ENCODE assay signal across 25 cellular contexts in genomic region chr1:52482326-52483004, GRCh38.
DNase-seq lines count a peak whose midpoint lies in the region; ATAC-seq, FAIRE-seq and TF ChIP-seq lines count a peak whose summit lies in the region.
"Had no signal": no experiment of that assay in that cellular context is flagged by ENCODE, and none has a peak within 500 bp of the region (broad histone marks: within the 10 kb centered on the region; RNA-seq: fewer than 3 reads in every experiment).

No MANE protein-coding gene starts in this region.

- H3K9me3 ChIP-seq in mammary epithelial cell (replicated peaks; ENCODE audit: insufficient read depth, low read length), result no peaks in the 10 kb centered on the region
- H3K9me3 ChIP-seq in keratinocyte (ENCODE audit: control insufficient read depth, low read depth, low read length), result no peaks in the 10 kb centered on the region
- no peaks in the 10 kb centered on the region for H3K9me3 ChIP-seq in heart left ventricle
- H3K9me3 ChIP-seq: SJSA1 had no signal

- intact Hi-C loops in mammary epithelial cell (cut with micrococcal nuclease) (no loop called here), MCF 10A (cut with micrococcal nuclease) (no loop called here), heart left ventricle (cut with DNase I) (no loop called here)

- TF ChIP-seq POLR2A in heart left ventricle (IDR thresholded peaks at IDR 0.05), result no peak

- no peak for TF ChIP-seq CTCF in mammary epithelial cell (conservative IDR thresholded peaks at IDR 0.05 in 1 of 2, IDR thresholded peaks at IDR 0.05 in 1 of 2; ENCODE audit: extremely low read depth in 1 of 2, insufficient read depth in 1 of 2, low read depth in 1 of 2, low read length in 2 of 2)
- TF ChIP-seq CTCF in MCF 10A (IDR thresholded peaks at IDR 0.05; ENCODE audit: unreplicated experiment), result no peak
- no peak for TF ChIP-seq CTCF in choroid plexus epithelial cell (conservative IDR thresholded peaks at IDR 0.05; ENCODE audit: low read depth, low read length)
- TF ChIP-seq CTCF in keratinocyte (optimal IDR thresholded peaks at IDR 0.05 in 1 of 3, IDR thresholded peaks at IDR 0.05 in 1 of 3, conservative IDR thresholded peaks at IDR 0.05 in 1 of 3; ENCODE audit: extremely low read depth in 1 of 3, insufficient read depth in 2 of 3, low read length in 3 of 3), result no peak
- no peak for TF ChIP-seq CTCF in heart left ventricle (IDR thresholded peaks at IDR 0.05)

- H3K9ac ChIP-seq in mammary epithelial cell (ENCODE audit: insufficient read depth, low read length) (no peak overlapping the region), keratinocyte (ENCODE audit: control insufficient read depth, extremely low read depth, insufficient read depth, low read length) (no peak overlapping the region)
- H3K9ac ChIP-seq: KMS-11 had no signal

- peaks cover 7% of the 10 kb centered on the region for H3K4me1 ChIP-seq in mammary epithelial cell (ENCODE audit: insufficient read depth, low read length)
- H3K4me1 ChIP-seq in keratinocyte (ENCODE audit: control insufficient read depth, extremely low read depth, insufficient read depth, low read length), result peaks cover 7% of the 10 kb centered on the region
- no peaks in the 10 kb centered on the region for H3K4me1 ChIP-seq in heart left ventricle
- H3K4me1 ChIP-seq: SJSA1 had no signal

- FAIRE-seq in keratinocyte (lab: Jason Lieb, UNC), result no peak

- H4K20me1 ChIP-seq in mammary epithelial cell (ENCODE audit: insufficient read depth, low read length) (no peaks in the 10 kb centered on the region), keratinocyte (ENCODE audit: control insufficient read depth, extremely low read depth, insufficient read depth, low read length) (no peaks in the 10 kb centered on the region)

- H3K27me3 ChIP-seq in mammary epithelial cell (ENCODE audit: insufficient read depth, low read length), result no peaks in the 10 kb centered on the region
- no peaks in the 10 kb centered on the region for H3K27me3 ChIP-seq in keratinocyte (ENCODE audit: control insufficient read depth, extremely low read depth, insufficient read depth, low read length)
- no peaks in the 10 kb centered on the region for H3K27me3 ChIP-seq in heart left ventricle
- H3K27me3 ChIP-seq: SJSA1 had no signal

- BruUV-seq in mammary epithelial cell (replicated peaks; lab: Mats Ljungman, UMichigan) (no TSS peak), MCF 10A (replicated peaks; lab: Mats Ljungman, UMichigan) (no TSS peak)

- H3K79me2 ChIP-seq in mammary epithelial cell (ENCODE audit: insufficient read depth, low read length) (no peaks in the 10 kb centered on the region), keratinocyte (ENCODE audit: control insufficient read depth, insufficient read depth, low read length) (no peaks in the 10 kb centered on the region)

- no peak overlapping the region for H3K27ac Mint-ChIP-seq in MCF 10A (ENCODE audit: low read depth, unreplicated experiment)
- H3K27ac Mint-ChIP-seq: CD8-positive, alpha-beta T cell had no signal

- in situ Hi-C loops in mammary epithelial cell (cut with MboI; ENCODE audit: low sequenced_read_pairs in 2 of 2), result no loop called here

- H3K4me3 ChIP-seq in mammary epithelial cell (replicated peaks in 1 of 3; ENCODE audit: insufficient read depth in 1 of 3, low read depth in 2 of 3, low read length in 3 of 3), result no peak overlapping the region
- no peak overlapping the region for H3K4me3 ChIP-seq in choroid plexus epithelial cell (ENCODE audit: low read depth, low read length)
- H3K4me3 ChIP-seq in keratinocyte (ENCODE audit: control insufficient read depth in 2 of 3, extremely low read depth in 1 of 3, insufficient read depth in 2 of 3, low read depth in 1 of 3, low read length in 3 of 3), result no peak overlapping the region
- no peak overlapping the region for H3K4me3 ChIP-seq in heart left ventricle
- H3K4me3 ChIP-seq: SJSA1 had no signal

- H3K27me3 Mint-ChIP-seq in MCF 10A (ENCODE audit: insufficient read depth, unreplicated experiment), result no peaks in the 10 kb centered on the region

- H3K36me3 ChIP-seq in mammary epithelial cell (ENCODE audit: insufficient read depth, low read length), result peaks cover 4% of the 10 kb centered on the region
- no peaks in the 10 kb centered on the region for H3K36me3 ChIP-seq in keratinocyte (ENCODE audit: control insufficient read depth in 2 of 2, extremely low read depth in 1 of 2, insufficient read depth in 2 of 2, low read length in 2 of 2)
- H3K36me3 ChIP-seq in heart left ventricle, result peaks cover 0 to 85% (median 18%) of the 10 kb centered on the region in 9 donors

- dilution Hi-C loops in mammary epithelial cell (cut with HindIII; ENCODE audit: low sequenced_read_pairs), result no loop called here
- dilution Hi-C loops in keratinocyte (cut with MboI; ENCODE audit: extremely low pct_ligation_motif_present, low sequenced_read_pairs), result no loop called here

- no peaks in the 10 kb centered on the region for H3K9me1 ChIP-seq in keratinocyte (ENCODE audit: control insufficient read depth, extremely low read depth, insufficient read depth, low read length)

- peaks cover 5% of the 10 kb centered on the region for H3K4me1 Mint-ChIP-seq in MCF 10A (ENCODE audit: insufficient read depth, unreplicated experiment)

- 98% methylated on average over 7 of the region's 7 CpGs for WGBS in mammary epithelial cell (ENCODE audit: low coverage, missing lambda C conversion rate)
- WGBS in heart left ventricle, 4 donors, result 96 to 97% (median 97%) methylated on average over 7 of the region's 7 CpGs

- H3K36me3 Mint-ChIP-seq in MCF 10A (ENCODE audit: insufficient read depth, unreplicated experiment), result peaks cover 39% of the 10 kb centered on the region

- H2AFZ ChIP-seq in mammary epithelial cell (ENCODE audit: low read depth, low read length) (no peak overlapping the region), keratinocyte (ENCODE audit: control insufficient read depth, low read length) (no peak overlapping the region)

- ATAC-seq in heart left ventricle (no peak), GM21390 (IDR thresholded peaks at IDR 0.05; ENCODE audit: unreplicated experiment) (no peak)
- ATAC-seq: CD8-positive, alpha-beta T cell; Right ventricle myocardium inferior had no signal

- POLR2A ChIA-PET in MCF 10A (lab: Yijun Ruan, JAX), result interaction anchor here (0.6 to 2.2 kb wide), 4 partner anchors 20 to 205 kb away, joined by 3 to 10 read pairs (median 5); no protein-coding TSS in a partner anchor

- CTCF ChIA-PET in mammary epithelial cell (lab: Charles Lee; ENCODE audit: low non-redundant PET), result no interaction called here
- CTCF ChIA-PET in MCF 10A (lab: Yijun Ruan, JAX), result no interaction called here

- H3K9me3 Mint-ChIP-seq in MCF 10A (ENCODE audit: unreplicated experiment), result no peaks in the 10 kb centered on the region
- H3K9me3 Mint-ChIP-seq: CD8-positive, alpha-beta T cell had no signal

- no peak overlapping the region for H3K27ac ChIP-seq in mammary epithelial cell (ENCODE audit: insufficient read depth, low read depth, low read length)
- H3K27ac ChIP-seq in keratinocyte (ENCODE audit: control insufficient read depth, insufficient read depth, low read length), result no peak overlapping the region
- no peak overlapping the region for H3K27ac ChIP-seq in heart left ventricle
- H3K27ac ChIP-seq: KMS-11, SJSA1 had no signal

- peak; percentile 24 for DNase-seq in mammary epithelial cell
- no peak for DNase-seq in MCF 10A (ENCODE audit: unreplicated experiment)
- peak; percentile 2 for DNase-seq in choroid plexus epithelial cell (ENCODE audit: low read depth)
- DNase-seq in keratinocyte (ENCODE audit: low read depth, low spot score), result no peak
- DNase-seq in heart left ventricle, result no peak
- no peak for DNase-seq in NCI-H345 (lab: John Stamatoyannopoulos, UW)
- DNase-seq: AML-193; C1 segment of cervical spinal cord; CD8-positive, alpha-beta T cell; DMS153; EL; GF-D8; GOT3; HCEC 1CT; NCI-H1417; NCI-H1694 treated with DMSO at 0.1 percent for 48 hours; NCI-H2081 treated with DMSO at 0.1 percent for 48 hours; NCI-H2171 treated with DMSO at 0.1 percent for 48 hours; NCI-H446; NCI-H526; OCI-M1 had no signal

- H3K4me2 ChIP-seq in mammary epithelial cell (ENCODE audit: insufficient read depth, low read depth, low read length), result no peak overlapping the region
- H3K4me2 ChIP-seq in keratinocyte (ENCODE audit: control insufficient read depth, extremely low read depth, insufficient read depth, low read depth, low read length), result peak overlapping the region; percentile 18
- H3K4me2 ChIP-seq: KMS-11 had no signal

- no peak overlapping the region for H3K4me3 Mint-ChIP-seq in MCF 10A (ENCODE audit: unreplicated experiment)
- H3K4me3 Mint-ChIP-seq: CD8-positive, alpha-beta T cell had no signal

Comparison
In these comparisons a context has a peak if more than half of its experiments do, and no peak if none do; other contexts are left out.
1. DNase-seq: peak in mammary epithelial cell (single experiment) and choroid plexus epithelial cell (single experiment); none in MCF 10A (single experiment), keratinocyte (single experiment), heart left ventricle (0 of 5) and NCI-H345 (single experiment).